ENCODE assay signal across 10 cellular contexts in the genomic region with DNA sequence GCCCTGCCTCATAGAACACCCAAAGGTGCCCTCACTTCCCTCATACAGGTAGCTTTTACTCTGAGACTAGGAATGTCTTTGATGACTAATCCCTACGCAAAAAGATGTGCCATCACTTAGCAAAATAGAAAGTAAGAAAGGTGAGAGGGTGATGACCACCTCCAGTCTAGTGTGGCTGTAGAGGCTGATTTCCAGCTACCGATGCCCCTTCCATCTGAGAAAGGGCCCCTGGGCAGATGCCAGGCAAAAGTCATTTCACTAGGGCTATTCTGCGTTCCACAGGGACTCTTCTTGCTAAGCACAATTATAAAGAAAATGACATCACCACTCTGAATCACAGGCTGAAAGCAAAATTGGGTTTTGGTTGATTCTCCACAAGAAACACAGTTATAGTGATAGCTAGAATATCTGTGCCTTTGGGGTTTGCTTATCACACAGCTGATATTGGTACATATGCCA.
A peak's percentile ranks its signal among the peaks of the same experiment; 100 is the strongest.
DNase-seq lines count a peak whose midpoint lies in the region; ATAC-seq and TF ChIP-seq lines count a peak whose summit lies in the region.
"Had no signal": no experiment of that assay in that cellular context is flagged by ENCODE, and none has a peak within 500 bp of the region (broad histone marks: within the 10 kb centered on the region; RNA-seq: fewer than 3 reads in every experiment).

No MANE protein-coding gene starts in this region.

- H3K27me3 Mint-ChIP-seq in CD4-positive, CD25-positive, alpha-beta regulatory T cell = no peaks in the 10 kb centered on the region
- no peaks in the 10 kb centered on the region for H3K27me3 Mint-ChIP-seq in effector memory CD8-positive, alpha-beta T cell

- no peak overlapping the region for H3K27ac ChIP-seq in CD4-positive, CD25-positive, alpha-beta regulatory T cell (ENCODE audit: insufficient read depth, low read length, poor library complexity, severe bottlenecking)
- H3K27ac ChIP-seq in PC-3 (ENCODE audit: low read length) = no peak overlapping the region
- peak overlapping the region; percentile 72 to 95 (median 92) for H3K27ac ChIP-seq in sigmoid colon

- no peak overlapping the region for H3K4me3 ChIP-seq in CD4-positive, CD25-positive, alpha-beta regulatory T cell (ENCODE audit: low read depth, low read length)
- H3K4me3 ChIP-seq in PC-3 (ENCODE audit: low read length) = no peak overlapping the region
- H3K4me3 ChIP-seq in sigmoid colon = no peak overlapping the region
- H3K4me3 ChIP-seq: mucosa of descending colon had no signal

- H3K36me3 ChIP-seq in CD4-positive, CD25-positive, alpha-beta regulatory T cell (ENCODE audit: control insufficient read depth, insufficient read depth, low read length) = peaks cover 17% of the 10 kb centered on the region
- H3K36me3 ChIP-seq in PC-3 (ENCODE audit: low read depth, low read length) (no peaks in the 10 kb centered on the region), sigmoid colon (peaks cover 0 to 8% (median 0%) of the 10 kb centered on the region in 4 donors)

- TF ChIP-seq EP300 in sigmoid colon (IDR thresholded peaks at IDR 0.05) = no peak

- H4K20me1 ChIP-seq in PC-3 (ENCODE audit: low read length) = peaks cover 24% of the 10 kb centered on the region; the same call in 1 of the 2 replicates

- H3F3A ChIP-seq in PC-3 (ENCODE audit: low read length, unreplicated experiment) = no peaks in the 10 kb centered on the region

- CTCF ChIA-PET in PC-3 (lab: Charles Lee) = no interaction called here

- H3K4me1 Mint-ChIP-seq in CD4-positive, CD25-positive, alpha-beta regulatory T cell = peaks cover 26 to 75% (median 52%) of the 10 kb centered on the region in 4 donors
- peaks cover 35 to 60% of the 10 kb centered on the region in 2 donors for H3K4me1 Mint-ChIP-seq in effector memory CD8-positive, alpha-beta T cell (ENCODE audit: low read depth in 2 of 2)

- H3K4me1 ChIP-seq in CD4-positive, CD25-positive, alpha-beta regulatory T cell (ENCODE audit: control insufficient read depth, insufficient read depth, low read length, poor library complexity, severe bottlenecking) = peaks cover 50% of the 10 kb centered on the region
- H3K4me1 ChIP-seq in PC-3 (ENCODE audit: insufficient read depth, low read length) = peaks cover 39% of the 10 kb centered on the region
- H3K4me1 ChIP-seq in sigmoid colon = peaks cover 0 to 98% (median 93%) of the 10 kb centered on the region in 4 donors

- no peak for TF ChIP-seq CTCF in PC-3 (conservative IDR thresholded peaks at IDR 0.05; ENCODE audit: low read depth, low read length)
- no peak for TF ChIP-seq CTCF in sigmoid colon (IDR thresholded peaks at IDR 0.05)

- H3K27ac Mint-ChIP-seq in CD4-positive, CD25-positive, alpha-beta regulatory T cell = peak overlapping the region; percentile 3 to 88 (median 63)
- H3K27ac Mint-ChIP-seq in effector memory CD8-positive, alpha-beta T cell = peak overlapping the region; percentile 33 to 61

- ATAC-seq in CD4-positive, CD25-positive, alpha-beta regulatory T cell (ENCODE audit: low read depth in 2 of 2) = peak; percentile 45 to 46
- ATAC-seq in PC-3 = no peak
- ATAC-seq in effector memory CD8-positive, alpha-beta T cell (replicated peaks) = no peak
- no peak for ATAC-seq in GM18517 (IDR thresholded peaks at IDR 0.05; ENCODE audit: unreplicated experiment)
- no peak for ATAC-seq in GM18870 (IDR thresholded peaks at IDR 0.05; ENCODE audit: unreplicated experiment)
- ATAC-seq in GM21717 (IDR thresholded peaks at IDR 0.05; ENCODE audit: unreplicated experiment) = no peak
- ATAC-seq: mucosa of descending colon had no signal

- TF ChIP-seq POLR2A in sigmoid colon (IDR thresholded peaks at IDR 0.05) = no peak

- H3K9ac ChIP-seq in PC-3 (ENCODE audit: low read length) = no peak overlapping the region

- H3K4me3 Mint-ChIP-seq in CD4-positive, CD25-positive, alpha-beta regulatory T cell = peak overlapping the region in 1 of 4 donors; percentile 5
- no peak overlapping the region for H3K4me3 Mint-ChIP-seq in effector memory CD8-positive, alpha-beta T cell

- H3K27me3 ChIP-seq in CD4-positive, CD25-positive, alpha-beta regulatory T cell (ENCODE audit: control insufficient read depth, insufficient read depth, low read length) = no peaks in the 10 kb centered on the region
- no peaks in the 10 kb centered on the region for H3K27me3 ChIP-seq in PC-3 (ENCODE audit: low read length)
- no peaks in the 10 kb centered on the region for H3K27me3 ChIP-seq in sigmoid colon

- intact Hi-C loops in PC-3 (cut with micrococcal nuclease) = no loop called here
- intact Hi-C loops in sigmoid colon (cut with DNase I) = loop anchor here (5.0 kb wide), 1 partner anchor 194 kb away; no protein-coding TSS in a partner anchor

- peaks cover 80% of the 10 kb centered on the region for H3K79me2 ChIP-seq in PC-3 (ENCODE audit: low read length)

- no peak overlapping the region for H3K4me2 ChIP-seq in PC-3 (ENCODE audit: low read length)

- H3K9me2 ChIP-seq in PC-3 (replicated peaks; ENCODE audit: low read length) = no peaks in the 10 kb centered on the region

- no TSS peak for BruUV-seq in PC-3 (replicated peaks; lab: Mats Ljungman, UMichigan)

- no peak overlapping the region for H2AFZ ChIP-seq in PC-3 (ENCODE audit: low read length)

- POLR2A ChIA-PET in PC-3 (lab: Charles Lee; ENCODE audit: unreplicated experiment) = no interaction called here

- DNase-seq in CD4-positive, CD25-positive, alpha-beta regulatory T cell = no peak
- DNase-seq in PC-3 = peak; percentile 20
- DNase-seq in effector memory CD8-positive, alpha-beta T cell = no peak
- DNase-seq in sigmoid colon = no peak
- no peak for DNase-seq in NOMO-1 treated with DMSO at 0.1 percent for 48 hours (lab: John Stamatoyannopoulos, UW; ENCODE audit: unreplicated experiment)
- DNase-seq: GF-D8, mucosa of descending colon had no signal

- no peaks in the 10 kb centered on the region for H3K9me3 ChIP-seq in CD4-positive, CD25-positive, alpha-beta regulatory T cell (ENCODE audit: control insufficient read depth in 2 of 2, low read length in 2 of 2)
- H3K9me3 ChIP-seq in PC-3 (ENCODE audit: low read length) = no peaks in the 10 kb centered on the region
- H3K9me3 ChIP-seq in sigmoid colon = no peaks in the 10 kb centered on the region
- H3K9me3 ChIP-seq: mucosa of descending colon had no signal

- no peaks in the 10 kb centered on the region for H3K9me3 Mint-ChIP-seq in CD4-positive, CD25-positive, alpha-beta regulatory T cell
- H3K9me3 Mint-ChIP-seq in effector memory CD8-positive, alpha-beta T cell = no peaks in the 10 kb centered on the region

- H3K36me3 Mint-ChIP-seq in CD4-positive, CD25-positive, alpha-beta regulatory T cell = no peaks in the 10 kb centered on the region
- H3K36me3 Mint-ChIP-seq in effector memory CD8-positive, alpha-beta T cell (ENCODE audit: insufficient read depth) = peaks cover 15% of the 10 kb centered on the region

- 77 to 82% methylated on average over 3 of the region's 3 CpGs for WGBS in sigmoid colon, 2 donors

Comparison
In these comparisons a context has a peak if more than half of its experiments do, and no peak if none do; other contexts are left out.
1. ATAC-seq: peak in CD4-positive, CD25-positive, alpha-beta regulatory T cell (2 of 2); none in PC-3 (single experiment), effector memory CD8-positive, alpha-beta T cell (single experiment), GM18517 (single experiment), GM18870 (single experiment) and GM21717 (single experiment).
2. H3K27ac ChIP-seq: peak in sigmoid colon (4 of 4); none in CD4-positive, CD25-positive, alpha-beta regulatory T cell (single experiment) and PC-3 (single experiment).